ENCODE assay signal across 17 cellular contexts in genomic region chr13:44426461-44426860, GRCh38. TPM values are rescaled to one million over a fixed set of nuclear protein-coding genes. Genes with fewer than 3 reads are reported as not detected.
A peak's percentile ranks its signal among the peaks of the same experiment; 100 is the strongest.
DNase-seq lines count a peak whose midpoint lies in the region; ATAC-seq, FAIRE-seq and TF ChIP-seq lines count a peak whose summit lies in the region.
"Had no signal": no experiment of that assay in that cellular context is flagged by ENCODE, and none has a peak within 500 bp of the region (broad histone marks: within the 10 kb centered on the region; RNA-seq: fewer than 3 reads in every experiment).

No MANE protein-coding gene starts in this region.

- no peak for FAIRE-seq in RCC 7860 (lab: Jason Lieb, UNC)
- FAIRE-seq: HTR-8/SVneo had no signal

- peak overlapping the region; percentile 22 for H3K27ac Mint-ChIP-seq in type B pancreatic cell
- H3K27ac Mint-ChIP-seq: CD14-positive monocyte had no signal

- no peaks in the 10 kb centered on the region for H3K4me1 ChIP-seq in GM23248 (ENCODE audit: insufficient read depth)
- peaks cover 0 to 5% (median 2%) of the 10 kb centered on the region in 4 donors for H3K4me1 ChIP-seq in esophagus muscularis mucosa
- H3K4me1 ChIP-seq: HAP-1 had no signal

- H2AFZ ChIP-seq in GM23248: no peak overlapping the region

- peaks cover 2% of the 10 kb centered on the region for H3K27me3 Mint-ChIP-seq in type B pancreatic cell

- no peaks in the 10 kb centered on the region for H3K9me3 Mint-ChIP-seq in type B pancreatic cell

- peaks cover 13% of the 10 kb centered on the region; the same call in 1 of the 2 replicates for H3F3A ChIP-seq in GM23248 (ENCODE audit: insufficient read depth)

- no peaks in the 10 kb centered on the region for H3K79me2 ChIP-seq in GM23248 (ENCODE audit: insufficient read depth)

- H3K4me3 ChIP-seq in GM23248 (no peak overlapping the region), esophagus muscularis mucosa (no peak overlapping the region), lower leg skin (ENCODE audit: low read depth, poor library complexity, severe bottlenecking) (no peak overlapping the region)
- H3K4me3 ChIP-seq: BLaER1, HAP-1 had no signal

- 0 out of 2 replicates have a peak, but pooled peaks cover 3% of the 10 kb centered on the region for H3K27me3 ChIP-seq in GM23248 (replicated peaks; ENCODE audit: insufficient read depth)
- no peaks in the 10 kb centered on the region for H3K27me3 ChIP-seq in esophagus muscularis mucosa
- H3K27me3 ChIP-seq: BLaER1 had no signal

- TF ChIP-seq CTCF in esophagus muscularis mucosa (IDR thresholded peaks at IDR 0.05): no peak
- TF ChIP-seq CTCF in lower leg skin (IDR thresholded peaks at IDR 0.05): no peak
- TF ChIP-seq CTCF in type B pancreatic cell (conservative IDR thresholded peaks at IDR 0.05): no peak

- peaks cover 21% of the 10 kb centered on the region for H3K4me1 Mint-ChIP-seq in type B pancreatic cell (ENCODE audit: unreplicated experiment)
- H3K4me1 Mint-ChIP-seq: CD14-positive monocyte; CD4-positive, alpha-beta memory T cell had no signal

- no peaks in the 10 kb centered on the region for H4K20me1 ChIP-seq in GM23248 (ENCODE audit: insufficient read depth)
- H4K20me1 ChIP-seq: BLaER1 had no signal

- no peak overlapping the region for H3K27ac ChIP-seq in GM23248
- no peak overlapping the region for H3K27ac ChIP-seq in esophagus muscularis mucosa (replicated peaks in 1 of 4)
- H3K27ac ChIP-seq: BLaER1 had no signal

- TF ChIP-seq EP300 in esophagus muscularis mucosa (IDR thresholded peaks at IDR 0.05): no peak

- 21 to 30% methylated on average over 3 of the region's 3 CpGs for WGBS in GM23248 (ENCODE audit: low coverage in 1 of 2, low lambda C conversion rate in 2 of 2, missing lambda C conversion rate in 2 of 2), 2 experiments
- 62% methylated on average over 3 of the region's 3 CpGs for WGBS in esophagus muscularis mucosa
- WGBS in lower leg skin, 2 donors: 45 to 61% methylated on average over 3 of the region's 3 CpGs

- no peak for TF ChIP-seq POLR2A in esophagus muscularis mucosa (IDR thresholded peaks at IDR 0.05; ENCODE audit: low read depth)
- no peak for TF ChIP-seq POLR2A in lower leg skin (IDR thresholded peaks at IDR 0.05)

- no peak for ATAC-seq in HG03108 (IDR thresholded peaks at IDR 0.05; ENCODE audit: unreplicated experiment)

- H3K9ac ChIP-seq in GM23248: no peak overlapping the region
- H3K9ac ChIP-seq: BLaER1 had no signal

- no peaks in the 10 kb centered on the region for H3K9me3 ChIP-seq in GM23248 (ENCODE audit: low read depth)
- H3K9me3 ChIP-seq in esophagus muscularis mucosa: no peaks in the 10 kb centered on the region
- H3K9me3 ChIP-seq: HAP-1 had no signal

- intact Hi-C loops in esophagus muscularis mucosa (cut with DNase I): no loop called here
- intact Hi-C loops in lower leg skin (cut with DNase I; ENCODE audit: low total_unique reads): no loop called here

- no peak overlapping the region for H3K4me2 ChIP-seq in GM23248 (ENCODE audit: unreplicated experiment)

- H3K36me3 ChIP-seq in GM23248 (ENCODE audit: low read depth): 0 out of 2 replicates have a peak, but pooled peaks cover 4% of the 10 kb centered on the region
- H3K36me3 ChIP-seq in esophagus muscularis mucosa: no peaks in the 10 kb centered on the region
- H3K36me3 ChIP-seq: BLaER1, HAP-1 had no signal

- H3K36me3 Mint-ChIP-seq in type B pancreatic cell: no peaks in the 10 kb centered on the region
- H3K36me3 Mint-ChIP-seq: CD14-positive monocyte; CD4-positive, alpha-beta memory T cell had no signal

- in situ Hi-C loops in GM23248 (cut with MboI): loop anchor here (25.0 kb wide), 1 partner anchor 239 kb away; no protein-coding TSS in a partner anchor

- peak; percentile 19 for DNase-seq in GM23248
- peak; percentile 34 for DNase-seq in esophagus muscularis mucosa (ENCODE audit: extremely low spot score)
- peak; percentile 6 to 70 for DNase-seq in lower leg skin (ENCODE audit: low spot score in 2 of 2)
- no peak for DNase-seq in type B pancreatic cell (ENCODE audit: extremely low spot score, unreplicated experiment)
- no peak for DNase-seq in kidney glomerular epithelial cell (lab: John Stamatoyannopoulos, UW)
- no peak for DNase-seq in RCC 7860 (ENCODE audit: low spot score)
- DNase-seq: 8988T; CD4-positive, alpha-beta memory T cell; DMS79 treated with DMSO at 0.1 percent for 48 hours; GF-D8; IMR-90 had no signal

- H3K4me3 Mint-ChIP-seq in type B pancreatic cell: no peak overlapping the region
- H3K4me3 Mint-ChIP-seq: CD14-positive monocyte; CD4-positive, alpha-beta memory T cell had no signal

- H3K9me2 ChIP-seq in GM23248 (ENCODE audit: insufficient read depth): no peaks in the 10 kb centered on the region

RNA-seq across cellular contexts. Expression of gene SERP2, which starts 52.8 kb away (rescaled TPM):
- total RNA-seq in GM23248 (2014; rRNA removed; shearing (Covaris generic)): 2.8 and 5.6 TPM in 2 replicates
- polyA plus RNA-seq in GM23248 (2016; fragmentation: Nextera tagmentation; extraction: Ambion mirVana): 3.2 and 4.2 TPM in 2 replicates
- total RNA-seq in esophagus muscularis mucosa (1 to 10 TPM; 5.8 to 9.5 (median 7.4) TPM), lower leg skin (1 to 10 TPM in 1 of 4 donors, under 1 TPM in 1, not detected in 2; 0.27 to 1.8 TPM), type B pancreatic cell (ENCODE audit: low replicate concordance) (3.6 and 6.1 TPM in 2 replicates)
- total RNA-seq: CD4-positive, alpha-beta memory T cell; H4 had no signal
- polyA plus RNA-seq: CD14-positive monocyte; CD4-positive, alpha-beta memory T cell had no signal

Comparison
In these comparisons a context has a peak if more than half of its experiments do, and no peak if none do; other contexts are left out.
1. DNase-seq: peak in GM23248 (single experiment), esophagus muscularis mucosa (single experiment) and lower leg skin (2 of 2); none in type B pancreatic cell (single experiment), kidney glomerular epithelial cell (single experiment) and RCC 7860 (single experiment).